In the genomic region with DNA sequence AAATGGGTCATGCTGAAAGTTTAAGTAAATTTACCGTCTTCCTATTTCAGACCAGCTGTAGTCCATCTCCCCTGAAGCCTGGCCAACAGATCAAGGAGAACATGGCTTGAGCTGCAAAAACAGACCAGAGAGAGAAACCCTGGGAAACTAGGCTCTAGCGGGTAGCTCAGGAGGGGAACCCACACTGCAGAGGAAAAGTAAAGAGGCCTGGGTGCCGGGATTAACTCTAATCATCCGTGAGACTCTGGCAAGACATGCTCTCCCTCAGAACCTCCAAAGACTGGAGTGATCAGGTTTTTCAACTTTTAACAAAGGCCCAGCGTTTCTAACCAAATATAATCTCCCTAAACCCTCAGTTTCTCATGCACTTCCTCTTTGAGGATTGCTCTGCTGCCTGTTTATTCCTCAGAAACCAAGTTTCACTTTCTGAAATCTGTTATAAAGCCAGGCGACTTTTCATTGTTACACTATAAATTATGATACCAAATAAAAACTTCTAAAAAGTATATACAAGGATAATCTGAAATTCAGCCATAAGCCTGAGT, we compare ENCODE assay signal across 9 cellular contexts.
DNase-seq lines count a peak whose midpoint lies in the region; ATAC-seq, FAIRE-seq and TF ChIP-seq lines count a peak whose summit lies in the region.
"Had no signal": no experiment of that assay in that cellular context is flagged by ENCODE, and none has a peak within 500 bp of the region (broad histone marks: within the 10 kb centered on the region; RNA-seq: fewer than 3 reads in every experiment).

No MANE protein-coding gene starts in this region.

- no peaks in the 10 kb centered on the region for H3K9me2 ChIP-seq in PC-3 (replicated peaks; ENCODE audit: low read length)

- FAIRE-seq in pancreas (lab: Jason Lieb, UNC) = peak; percentile 53
- FAIRE-seq: A204.1 had no signal

- ATAC-seq in pancreas = peak in 3 of 4 donors; percentile 37 to 55 (median 44)
- ATAC-seq in PC-3 = no peak
- ATAC-seq in HG03432 (IDR thresholded peaks at IDR 0.05; ENCODE audit: unreplicated experiment) = no peak

- no peaks in the 10 kb centered on the region for H4K20me1 ChIP-seq in PC-3 (ENCODE audit: low read length)

- H3K79me2 ChIP-seq in PC-3 (ENCODE audit: low read length) = no peaks in the 10 kb centered on the region; the same call in 1 of the 2 replicates

- 48 to 49% methylated on average over 6 of the region's 6 CpGs for WGBS in pancreas, 2 donors

- no peak overlapping the region for H2AFZ ChIP-seq in PC-3 (ENCODE audit: low read length)

- BruUV-seq in PC-3 (replicated peaks; lab: Mats Ljungman, UMichigan) = no TSS peak

- H3K4me3 ChIP-seq in SJCRH30 (peak overlapping the region; percentile 37), fibroblast of mammary gland (ENCODE audit: control insufficient read depth, low read depth, low read length) (no peak overlapping the region), pancreas (peak overlapping the region in 1 of 4 donors; percentile 4), PC-3 (ENCODE audit: low read length) (no peak overlapping the region)

- POLR2A ChIA-PET in PC-3 (lab: Charles Lee; ENCODE audit: unreplicated experiment) = no interaction called here

- H3F3A ChIP-seq in PC-3 (ENCODE audit: low read length, unreplicated experiment) = no peaks in the 10 kb centered on the region

- H3K27ac ChIP-seq in SJCRH30 = peak overlapping the region; percentile 79
- peak overlapping the region in 3 of 4 donors; percentile 7 to 74 (median 72) for H3K27ac ChIP-seq in pancreas
- H3K27ac ChIP-seq in PC-3 (ENCODE audit: low read length) = no peak overlapping the region

- H3K27me3 ChIP-seq in SJCRH30 (no peaks in the 10 kb centered on the region), pancreas (no peaks in the 10 kb centered on the region), PC-3 (ENCODE audit: low read length) (no peaks in the 10 kb centered on the region)

- TF ChIP-seq CTCF in fibroblast of mammary gland (conservative IDR thresholded peaks at IDR 0.05; ENCODE audit: control insufficient read depth, insufficient read depth, low read depth, low read length) = no peak
- no peak for TF ChIP-seq CTCF in pancreas (IDR thresholded peaks at IDR 0.05)
- TF ChIP-seq CTCF in PC-3 (conservative IDR thresholded peaks at IDR 0.05; ENCODE audit: low read depth, low read length) = no peak

- peak; percentile 58 for DNase-seq in DMS53 (lab: John Stamatoyannopoulos, UW)
- no peak for DNase-seq in DMS53 treated with DMSO at 0.1 percent for 48 hours (lab: John Stamatoyannopoulos, UW; ENCODE audit: unreplicated experiment)
- peak; percentile 49 to 72 for DNase-seq in SJCRH30
- peak; percentile 28 for DNase-seq in fibroblast of mammary gland (ENCODE audit: low read depth)
- DNase-seq in pancreas = no peak
- no peak for DNase-seq in PC-3
- DNase-seq in D341Med (ENCODE audit: low spot score) = no peak

- intact Hi-C loops in pancreas (cut with DNase I) (no loop called here), PC-3 (cut with micrococcal nuclease) (no loop called here)

- H3K4me2 ChIP-seq in PC-3 (ENCODE audit: low read length) = no peak overlapping the region

- H3K4me1 ChIP-seq in SJCRH30 = peaks cover 22% of the 10 kb centered on the region
- peaks cover 0 to 9% (median 4%) of the 10 kb centered on the region in 3 donors for H3K4me1 ChIP-seq in pancreas
- H3K4me1 ChIP-seq in PC-3 (ENCODE audit: insufficient read depth, low read length) = peaks cover 17% of the 10 kb centered on the region

- CTCF ChIA-PET in PC-3 (lab: Charles Lee) = interaction anchor here (0.6 kb wide), 1 partner anchor 15 kb away, joined by 3 read pairs; no protein-coding TSS in a partner anchor

- H3K9ac ChIP-seq in PC-3 (ENCODE audit: low read length) = no peak overlapping the region

- no peaks in the 10 kb centered on the region for H3K9me3 ChIP-seq in SJCRH30 (replicated peaks)
- no peaks in the 10 kb centered on the region for H3K9me3 ChIP-seq in pancreas
- H3K9me3 ChIP-seq in PC-3 (ENCODE audit: low read length) = no peaks in the 10 kb centered on the region

- H3K36me3 ChIP-seq in SJCRH30 (no peaks in the 10 kb centered on the region), pancreas (no peaks in the 10 kb centered on the region), PC-3 (ENCODE audit: low read depth, low read length) (no peaks in the 10 kb centered on the region)

Comparison
In these comparisons a context has a peak if more than half of its experiments do, and no peak if none do; other contexts are left out.
1. DNase-seq: peak in DMS53 (single experiment), SJCRH30 (2 of 2) and fibroblast of mammary gland (single experiment); none in DMS53 treated with DMSO at 0.1 percent for 48 hours (single experiment), pancreas (0 of 6), PC-3 (single experiment) and D341Med (single experiment).
2. ATAC-seq: peak in pancreas (3 of 4); none in PC-3 (single experiment) and HG03432 (single experiment).